13 cellular contexts compared by ENCODE assay signal in genomic region chr11:36447947-36448346, GRCh38.
DNase-seq lines count a peak whose midpoint lies in the region; TF ChIP-seq lines count a peak whose summit lies in the region.
"Had no signal": no experiment of that assay in that cellular context is flagged by ENCODE, and none has a peak within 500 bp of the region (broad histone marks: within the 10 kb centered on the region; RNA-seq: fewer than 3 reads in every experiment).

No MANE protein-coding gene starts in this region.

- H2AFZ ChIP-seq in neuronal stem cell (ENCODE audit: low read length), result no peak overlapping the region
- H2AFZ ChIP-seq: hepatocyte had no signal

- H4K8ac ChIP-seq in neuronal stem cell (ENCODE audit: low read depth, low read length), result no peak overlapping the region

- H3K27ac ChIP-seq in breast epithelium, result no peak overlapping the region
- peak overlapping the region; percentile 22 for H3K27ac ChIP-seq in neuronal stem cell (replicated peaks; ENCODE audit: low read length)
- no peak overlapping the region for H3K27ac ChIP-seq in esophagus muscularis mucosa (replicated peaks in 1 of 4)
- H3K27ac ChIP-seq: hepatocyte had no signal

- WGBS in neuronal stem cell (ENCODE audit: extremely low coverage in 2 of 2, insufficient read length in 2 of 2, insufficient replicate concordance in 1 of 2), 2 donors, result no CpG with 5 or more reads among the region's 8 CpGs
- 69% methylated on average over 8 of the region's 8 CpGs for WGBS in esophagus muscularis mucosa

- H3K9ac ChIP-seq in neuronal stem cell (ENCODE audit: low read depth, low read length, poor library complexity), result no peak overlapping the region

- peaks cover 5 to 23% of the 10 kb centered on the region in 2 donors for H3K4me1 ChIP-seq in breast epithelium
- H3K4me1 ChIP-seq in neuronal stem cell (ENCODE audit: control insufficient read depth in 2 of 2, insufficient read depth in 1 of 2, low read depth in 1 of 2, low read length in 2 of 2), result peaks cover under 1 to 31% of the 10 kb centered on the region in 2 donors
- peaks cover 14 to 24% (median 16%) of the 10 kb centered on the region in 4 donors for H3K4me1 ChIP-seq in esophagus muscularis mucosa

- no peaks in the 10 kb centered on the region for H3K79me1 ChIP-seq in neuronal stem cell (ENCODE audit: low read depth, low read length)

- TF ChIP-seq EP300 in esophagus muscularis mucosa (IDR thresholded peaks at IDR 0.05), result no peak

- DNase-seq in HPDE6-E6E7 (ENCODE audit: extremely low spot score), result peak; percentile 37
- DNase-seq in NCI-H2171 (lab: John Stamatoyannopoulos, UW), result peak; percentile 18
- DNase-seq in breast epithelium (ENCODE audit: low spot score in 2 of 2), result peak; percentile 70 to 72
- no peak for DNase-seq in neuronal stem cell (ENCODE audit: low spot score)
- no peak for DNase-seq in head of caudate nucleus
- DNase-seq in esophagus muscularis mucosa (ENCODE audit: extremely low spot score), result no peak
- no peak for DNase-seq in cerebellum (ENCODE audit: low spot score)
- DNase-seq: activated CD8-positive, alpha-beta memory T cell treated with anti-CD3 and anti-CD28 coated beads, Interleukin-2, amount 50 U/mL, for 4 hours; activated naive CD4-positive, alpha-beta T cell treated with Interleukin-2 at 50 U/mL for 16 hours; stimulated activated naive CD8-positive, alpha-beta T cell treated with anti-CD3 and anti-CD28 coated beads, Interleukin-15, Interleukin-2, amounts not matched to agents 100 U/mL and 50 U/mL, for 24 hours had no signal

- H3K36me3 ChIP-seq in breast epithelium, result no peaks in the 10 kb centered on the region
- H3K36me3 ChIP-seq in neuronal stem cell (replicated peaks in 1 of 2; ENCODE audit: control insufficient read depth in 2 of 2, insufficient read depth in 2 of 2, low read length in 2 of 2), result peaks cover 17 to 95% of the 10 kb centered on the region in 2 donors
- peaks cover 0 to 11% (median 0%) of the 10 kb centered on the region in 4 donors for H3K36me3 ChIP-seq in esophagus muscularis mucosa

- no peak overlapping the region for H2BK15ac ChIP-seq in neuronal stem cell (ENCODE audit: low read length)

- TF ChIP-seq POLR2A in breast epithelium (IDR thresholded peaks at IDR 0.05), result no peak
- TF ChIP-seq POLR2A in esophagus muscularis mucosa (IDR thresholded peaks at IDR 0.05; ENCODE audit: low read depth), result no peak

- no peak overlapping the region for H3K4ac ChIP-seq in neuronal stem cell (ENCODE audit: low read length)

- no peak overlapping the region for H2BK120ac ChIP-seq in neuronal stem cell (ENCODE audit: low read depth, low read length)

- TF ChIP-seq CTCF in breast epithelium (IDR thresholded peaks at IDR 0.05), result no peak
- no peak for TF ChIP-seq CTCF in esophagus muscularis mucosa (IDR thresholded peaks at IDR 0.05)

- H3K4me3 ChIP-seq in breast epithelium (no peak overlapping the region), neuronal stem cell (ENCODE audit: low read length in 2 of 2) (no peak overlapping the region), esophagus muscularis mucosa (no peak overlapping the region)
- H3K4me3 ChIP-seq: hepatocyte, K562, smooth muscle cell had no signal

- H3K23ac ChIP-seq in neuronal stem cell (ENCODE audit: low read depth, low read length, poor library complexity), result no peak overlapping the region

- no peak overlapping the region for H2BK5ac ChIP-seq in neuronal stem cell (ENCODE audit: low read length)

- H3K4me2 ChIP-seq in neuronal stem cell (ENCODE audit: insufficient read depth, low read length, poor library complexity, severe bottlenecking), result no peak overlapping the region
- H3K4me2 ChIP-seq: hepatocyte, smooth muscle cell had no signal

- no peak overlapping the region for H2BK12ac ChIP-seq in neuronal stem cell (ENCODE audit: low read length)

- no peak overlapping the region for H4K91ac ChIP-seq in neuronal stem cell (ENCODE audit: low read depth, low read length, poor library complexity)

- no peak overlapping the region for H3K14ac ChIP-seq in neuronal stem cell (ENCODE audit: low read length)

- no peaks in the 10 kb centered on the region for H3K9me3 ChIP-seq in breast epithelium
- no peaks in the 10 kb centered on the region for H3K9me3 ChIP-seq in neuronal stem cell (replicated peaks in 1 of 2; ENCODE audit: control insufficient read depth in 2 of 2, insufficient read depth in 1 of 2, low read depth in 1 of 2, low read length in 2 of 2)
- no peaks in the 10 kb centered on the region for H3K9me3 ChIP-seq in esophagus muscularis mucosa

- intact Hi-C loops in breast epithelium (cut with DNase I; ENCODE audit: low total_unique reads), result no loop called here
- intact Hi-C loops in head of caudate nucleus (cut with DNase I), result no loop called here
- intact Hi-C loops in esophagus muscularis mucosa (cut with DNase I), result no loop called here

- H3K18ac ChIP-seq in neuronal stem cell (ENCODE audit: low read length), result no peak overlapping the region

- no peaks in the 10 kb centered on the region for H3K27me3 ChIP-seq in breast epithelium
- H3K27me3 ChIP-seq in neuronal stem cell (ENCODE audit: control insufficient read depth in 3 of 3, insufficient read depth in 3 of 3, low read depth in 1 of 3, low read length in 3 of 3), result no peaks in the 10 kb centered on the region
- peaks cover 0 to 2% (median 0%) of the 10 kb centered on the region in 4 donors for H3K27me3 ChIP-seq in esophagus muscularis mucosa
- H3K27me3 ChIP-seq: hepatocyte had no signal

- no peak overlapping the region for H2AK5ac ChIP-seq in neuronal stem cell (ENCODE audit: low read depth, low read length)

Comparison
In these comparisons a context has a peak if more than half of its experiments do, and no peak if none do; other contexts are left out.
1. DNase-seq: peak in HPDE6-E6E7 (single experiment), NCI-H2171 (single experiment) and breast epithelium (2 of 2); none in neuronal stem cell (single experiment), head of caudate nucleus (0 of 42), esophagus muscularis mucosa (single experiment) and cerebellum (single experiment).